ENCODE assay signal across 29 cellular contexts in genomic region chr16:23823475-23824407, GRCh38. TPM values are rescaled to one million over a fixed set of nuclear protein-coding genes. Genes with fewer than 3 reads are reported as not detected.
DNase-seq lines count a peak whose midpoint lies in the region; ATAC-seq and TF ChIP-seq lines count a peak whose summit lies in the region.
"Had no signal": no experiment of that assay in that cellular context is flagged by ENCODE, and none has a peak within 500 bp of the region (broad histone marks: within the 10 kb centered on the region; RNA-seq: fewer than 3 reads in every experiment).

No MANE protein-coding gene starts in this region.

- 33 to 44% methylated on average over 9 of the region's 9 CpGs for WGBS in thyroid gland, 2 donors

- H3K9me3 ChIP-seq in T-helper 17 cell (ENCODE audit: control insufficient read depth, low read length, poor library complexity, severe bottlenecking) (no peaks in the 10 kb centered on the region), thyroid gland (no peaks in the 10 kb centered on the region)
- H3K9me3 ChIP-seq: BE2C, colonic mucosa, gastrocnemius medialis, HAP-1, lower lobe of right lung, mucosa of descending colon, upper lobe of right lung had no signal

- H3K4me3 ChIP-seq in thyroid gland (replicated peaks in 1 of 3), result no peak overlapping the region
- H3K4me3 ChIP-seq: A549, colonic mucosa, gastrocnemius medialis, HAP-1, lower lobe of right lung, mucosa of descending colon, upper lobe of right lung had no signal

- intact Hi-C loops in activated naive CD4-positive, alpha-beta T cell treated with anti-CD3 and anti-CD28 coated beads for 36 hours (cut with micrococcal nuclease), result no loop called here
- intact Hi-C loops in thyroid gland (cut with DNase I), result no loop called here

- H3K36me3 Mint-ChIP-seq in activated naive CD4-positive, alpha-beta T cell treated with anti-CD3 and anti-CD28 coated beads, Interleukin-2, amount 50 U/mL, for 24 hours, result no peaks in the 10 kb centered on the region
- no peaks in the 10 kb centered on the region for H3K36me3 Mint-ChIP-seq in activated naive CD4-positive, alpha-beta T cell treated with anti-CD3 and anti-CD28 coated beads for 36 hours (ENCODE audit: low read depth)
- no peaks in the 10 kb centered on the region for H3K36me3 Mint-ChIP-seq in T-helper 17 cell (ENCODE audit: low read depth)

- no peaks in the 10 kb centered on the region for H3K27me3 Mint-ChIP-seq in activated naive CD4-positive, alpha-beta T cell treated with anti-CD3 and anti-CD28 coated beads, Interleukin-2, amount 50 U/mL, for 24 hours
- no peaks in the 10 kb centered on the region for H3K27me3 Mint-ChIP-seq in activated naive CD4-positive, alpha-beta T cell treated with anti-CD3 and anti-CD28 coated beads for 36 hours (ENCODE audit: low read depth)
- peaks cover under 1% of the 10 kb centered on the region for H3K27me3 Mint-ChIP-seq in T-helper 17 cell
- H3K27me3 Mint-ChIP-seq: activated CD8-positive, alpha-beta T cell treated with anti-CD3 and anti-CD28 coated beads for 36 hours had no signal

- CTCF ChIA-PET in activated naive CD4-positive, alpha-beta T cell treated with anti-CD3 and anti-CD28 coated beads for 36 hours (lab: Charles Lee), result interaction anchor here (2.6 kb wide), 1 partner anchor 20 kb away, joined by 12 read pairs; no protein-coding TSS in a partner anchor

- no peak for DNase-seq in activated naive CD4-positive, alpha-beta T cell treated with anti-CD3 and anti-CD28 coated beads for 36 hours
- DNase-seq in T-helper 17 cell (no peak), kidney tubule cell (ENCODE audit: low spot score) (peak; percentile 80), thyroid gland (peak; percentile 33 to 44), AG08395 (ENCODE audit: low spot score) (no peak), SHP77 treated with DMSO at 0.1 percent for 48 hours (lab: John Stamatoyannopoulos, UW) (no peak)
- DNase-seq: activated CD8-positive, alpha-beta T cell treated with anti-CD3 and anti-CD28 coated beads for 36 hours; activated gamma-delta T cell; BE2C; colonic mucosa; COR-L47; gastrocnemius medialis; hypothalamus; lower lobe of right lung; mucosa of descending colon; NCI-H1092 treated with DMSO at 0.1 percent for 48 hours; NCI-H2029 treated with DMSO at 0.1 percent for 48 hours; NCI-H226; NCI-H774; PC-3; Right ventricle myocardium superior; stimulated activated CD8-positive, alpha-beta memory T cell treated with anti-CD3 and anti-CD28 coated beads, Interleukin-4, amount 100 ng/mL, for 48 hours; SW 1271; upper lobe of right lung had no signal

- no peak for TF ChIP-seq POLR2A in thyroid gland (IDR thresholded peaks at IDR 0.05)

- H3K36me3 ChIP-seq in thyroid gland, result no peaks in the 10 kb centered on the region
- H3K36me3 ChIP-seq: BE2C, colonic mucosa, gastrocnemius medialis, HAP-1, lower lobe of right lung, upper lobe of right lung had no signal

- H3K27ac Mint-ChIP-seq in activated naive CD4-positive, alpha-beta T cell treated with anti-CD3 and anti-CD28 coated beads, Interleukin-2, amount 50 U/mL, for 24 hours, result peak overlapping the region; percentile 37
- H3K27ac Mint-ChIP-seq in activated naive CD4-positive, alpha-beta T cell treated with anti-CD3 and anti-CD28 coated beads for 36 hours, result no peak overlapping the region
- H3K27ac Mint-ChIP-seq in T-helper 17 cell, result peak overlapping the region; percentile 32
- H3K27ac Mint-ChIP-seq: activated CD8-positive, alpha-beta T cell treated with anti-CD3 and anti-CD28 coated beads for 36 hours had no signal

- peaks cover 0 to 6% of the 10 kb centered on the region in 2 donors for H3K4me1 ChIP-seq in thyroid gland
- H3K4me1 ChIP-seq: A549, BE2C, gastrocnemius medialis, HAP-1 had no signal

- ATAC-seq in T-helper 17 cell, result no peak
- ATAC-seq in HG03039 (IDR thresholded peaks at IDR 0.05; ENCODE audit: unreplicated experiment), result no peak
- ATAC-seq: activated CD8-positive, alpha-beta T cell treated with anti-CD3 and anti-CD28 coated beads for 36 hours; gastrocnemius medialis; lower lobe of right lung; mucosa of descending colon; PC-3; upper lobe of right lung had no signal

- no peak overlapping the region for H3K4me3 Mint-ChIP-seq in activated naive CD4-positive, alpha-beta T cell treated with anti-CD3 and anti-CD28 coated beads, Interleukin-2, amount 50 U/mL, for 24 hours
- no peak overlapping the region for H3K4me3 Mint-ChIP-seq in activated naive CD4-positive, alpha-beta T cell treated with anti-CD3 and anti-CD28 coated beads for 36 hours
- H3K4me3 Mint-ChIP-seq in T-helper 17 cell, result no peak overlapping the region
- H3K4me3 Mint-ChIP-seq: activated CD8-positive, alpha-beta T cell treated with anti-CD3 and anti-CD28 coated beads for 36 hours had no signal

- no peak for TF ChIP-seq CTCF in thyroid gland (IDR thresholded peaks at IDR 0.05)

- H3K9me3 Mint-ChIP-seq in activated naive CD4-positive, alpha-beta T cell treated with anti-CD3 and anti-CD28 coated beads, Interleukin-2, amount 50 U/mL, for 24 hours, result no peaks in the 10 kb centered on the region
- H3K9me3 Mint-ChIP-seq in activated naive CD4-positive, alpha-beta T cell treated with anti-CD3 and anti-CD28 coated beads for 36 hours, result no peaks in the 10 kb centered on the region

- no peaks in the 10 kb centered on the region for H3K27me3 ChIP-seq in thyroid gland
- H3K27me3 ChIP-seq: BE2C, colonic mucosa, upper lobe of right lung had no signal

- peaks cover 43% of the 10 kb centered on the region for H3K4me1 Mint-ChIP-seq in activated naive CD4-positive, alpha-beta T cell treated with anti-CD3 and anti-CD28 coated beads, Interleukin-2, amount 50 U/mL, for 24 hours
- H3K4me1 Mint-ChIP-seq in activated naive CD4-positive, alpha-beta T cell treated with anti-CD3 and anti-CD28 coated beads for 36 hours (ENCODE audit: low read depth), result peaks cover 21% of the 10 kb centered on the region
- H3K4me1 Mint-ChIP-seq in T-helper 17 cell, result peaks cover 32% of the 10 kb centered on the region

- peak overlapping the region; percentile 8 to 63 (median 38) for H3K27ac ChIP-seq in thyroid gland
- H3K27ac ChIP-seq: A549, colonic mucosa, gastrocnemius medialis, lower lobe of right lung, upper lobe of right lung had no signal

RNA-seq across cellular contexts. Expression of gene PRKCB, which starts 12.0 kb away (rescaled TPM):
- 10 to 100 TPM; 37.1 to 38.9 TPM for total RNA-seq in activated naive CD4-positive, alpha-beta T cell treated with anti-CD3 and anti-CD28 coated beads for 36 hours
- total RNA-seq in T-helper 17 cell (100 to 1,000 TPM; 122 to 137 TPM), thyroid gland (1 to 10 TPM; 2.0 to 8.6 (median 4.0) TPM)
- total RNA-seq: bronchial epithelial cell, PC-3 had no signal

Comparison
In these comparisons a context has a peak if more than half of its experiments do, and no peak if none do; other contexts are left out.
1. DNase-seq: peak in kidney tubule cell (single experiment) and thyroid gland (2 of 2); none in activated naive CD4-positive, alpha-beta T cell treated with anti-CD3 and anti-CD28 coated beads for 36 hours (single experiment), T-helper 17 cell (0 of 3), AG08395 (single experiment) and SHP77 treated with DMSO at 0.1 percent for 48 hours (single experiment).